1 cellular context compared by ENCODE assay signal in the genomic region with DNA sequence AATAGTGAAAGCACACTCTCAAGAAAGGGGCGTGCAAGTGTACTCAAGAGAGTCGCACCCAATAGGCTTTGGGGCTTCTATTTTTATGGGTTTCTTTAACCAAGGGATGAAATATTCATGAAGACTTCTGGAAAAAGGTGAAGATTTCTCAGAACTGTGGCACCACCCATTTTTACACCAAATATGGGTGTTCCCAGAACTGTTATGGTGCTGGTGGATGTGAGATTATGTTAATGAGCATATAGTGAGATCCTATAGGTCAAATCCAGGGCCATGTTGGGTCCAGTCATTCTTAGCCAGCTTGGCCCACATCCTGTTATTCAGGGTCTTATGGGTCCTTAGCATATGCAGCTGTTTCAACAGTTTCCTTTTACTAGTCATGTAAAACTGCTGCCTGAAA.
TF ChIP-seq lines count a peak whose summit lies in the region.

No MANE protein-coding gene starts in this region.

TF ChIP-seq in K562, 482 proteins besides CTCF, POLR2A, EP300 and RAD21 (continued from another document):
- TF ChIP-seq, protein P1, sequence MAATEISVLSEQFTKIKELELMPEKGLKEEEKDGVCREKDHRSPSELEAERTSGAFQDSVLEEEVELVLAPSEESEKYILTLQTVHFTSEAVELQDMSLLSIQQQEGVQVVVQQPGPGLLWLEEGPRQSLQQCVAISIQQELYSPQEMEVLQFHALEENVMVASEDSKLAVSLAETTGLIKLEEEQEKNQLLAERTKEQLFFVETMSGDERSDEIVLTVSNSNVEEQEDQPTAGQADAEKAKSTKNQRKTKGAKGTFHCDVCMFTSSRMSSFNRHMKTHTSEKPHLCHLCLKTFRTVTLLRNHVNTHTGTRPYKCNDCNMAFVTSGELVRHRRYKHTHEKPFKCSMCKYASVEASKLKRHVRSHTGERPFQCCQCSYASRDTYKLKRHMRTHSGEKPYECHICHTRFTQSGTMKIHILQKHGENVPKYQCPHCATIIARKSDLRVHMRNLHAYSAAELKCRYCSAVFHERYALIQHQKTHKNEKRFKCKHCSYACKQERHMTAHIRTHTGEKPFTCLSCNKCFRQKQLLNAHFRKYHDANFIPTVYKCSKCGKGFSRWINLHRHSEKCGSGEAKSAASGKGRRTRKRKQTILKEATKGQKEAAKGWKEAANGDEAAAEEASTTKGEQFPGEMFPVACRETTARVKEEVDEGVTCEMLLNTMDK (IDR thresholded peaks at IDR 0.05; ENCODE audit: borderline replicate concordance, insufficient read depth, low read depth, low read length, poor library complexity, severe bottlenecking) = no peak
- TF ChIP-seq RBM17 (IDR thresholded peaks at IDR 0.05; ENCODE audit: borderline replicate concordance, low read depth, low read length) (no peak), TCF7L2 (IDR thresholded peaks at IDR 0.05; ENCODE audit: low read depth, low read length) (no peak), EWSR1 (IDR thresholded peaks at IDR 0.05; ENCODE audit: borderline replicate concordance, low read depth, partially characterized antibody) (no peak), SNRNP70 (optimal IDR thresholded peaks at IDR 0.05; ENCODE audit: low read depth, low read length) (no peak), DPF2 (IDR thresholded peaks at IDR 0.05) (no peak), ZNF224 (CRISPR knock-in tag; IDR thresholded peaks at IDR 0.05) (no peak), KDM2B (CRISPR knock-in tag; IDR thresholded peaks at IDR 0.05) (no peak), HCFC1 (IDR thresholded peaks at IDR 0.05; ENCODE audit: low read depth, low read length) (no peak), MCM7 (IDR thresholded peaks at IDR 0.05) (no peak), TSC22D4 (tag; IDR thresholded peaks at IDR 0.05) (no peak), EZH2 (IDR thresholded peaks at IDR 0.05; ENCODE audit: borderline replicate concordance, low read depth, low read length) (no peak), ZNF316 (IDR thresholded peaks at IDR 0.05) (no peak), CREM (IDR thresholded peaks at IDR 0.05; ENCODE audit: low read depth) (no peak), CBX3 (IDR thresholded peaks at IDR 0.05; ENCODE audit: borderline replicate concordance in 1 of 2, low read length in 2 of 2) (no peak), ZNF175 (CRISPR knock-in tag; IDR thresholded peaks at IDR 0.05; ENCODE audit: low read depth) (no peak), ZNF354B (CRISPR knock-in tag; IDR thresholded peaks at IDR 0.05) (no peak), SRF (CRISPR knock-in tag; IDR thresholded peaks at IDR 0.05) (peak in 1 of 2 experiments; percentile 93; a peak in 3 of 4 replicates), GTF2A2 (tag; IDR thresholded peaks at IDR 0.05) (no peak), ELF2 (CRISPR knock-in tag; IDR thresholded peaks at IDR 0.05) (no peak), HNRNPH1 (optimal IDR thresholded peaks at IDR 0.05; ENCODE audit: low read depth, low read length) (no peak), ETS2 (tag; IDR thresholded peaks at IDR 0.05; ENCODE audit: borderline replicate concordance, poor library complexity, severe bottlenecking) (no peak), NFYB (IDR thresholded peaks at IDR 0.05; ENCODE audit: extremely low read depth, insufficient read length) (no peak), NR4A1 (CRISPR knock-in tag; IDR thresholded peaks at IDR 0.05) (no peak), NR4A1 (tag; IDR thresholded peaks at IDR 0.05) (no peak), SMARCA5 (IDR thresholded peaks at IDR 0.05) (no peak), ZNF3 (CRISPR knock-in tag; IDR thresholded peaks at IDR 0.05) (no peak), NR2C2 (CRISPR knock-in tag; IDR thresholded peaks at IDR 0.05) (no peak), NR2C2 (tag; IDR thresholded peaks at IDR 0.05) (peak; percentile 27; the same call in 1 of the 2 replicates), PHF8 (IDR thresholded peaks at IDR 0.05; ENCODE audit: borderline replicate concordance, low read length) (no peak), ESRRB (CRISPR knock-in tag; IDR thresholded peaks at IDR 0.05; ENCODE audit: borderline replicate concordance) (no peak), STAG1 (CRISPR knock-in tag; IDR thresholded peaks at IDR 0.05; ENCODE audit: borderline replicate concordance) (no peak), STAT5A (IDR thresholded peaks at IDR 0.05; ENCODE audit: borderline replicate concordance, low read length) (peak; percentile 63), SRSF9 (IDR thresholded peaks at IDR 0.05; ENCODE audit: borderline replicate concordance, low read depth, low read length) (no peak), JUN (IDR thresholded peaks at IDR 0.05; ENCODE audit: borderline replicate concordance, low read depth, low read length) (no peak), JUN (CRISPR knock-in tag; IDR thresholded peaks at IDR 0.05; ENCODE audit: borderline replicate concordance) (no peak), HDGF (IDR thresholded peaks at IDR 0.05) (no peak), MBD2 (IDR thresholded peaks at IDR 0.05; ENCODE audit: borderline replicate concordance, low read depth) (no peak), STAT5B (CRISPR knock-in tag; IDR thresholded peaks at IDR 0.05) (no peak), MYC (IDR thresholded peaks at IDR 0.05; ENCODE audit: low read depth, low read length) (no peak), MYC (CRISPR knock-in tag; IDR thresholded peaks at IDR 0.05; ENCODE audit: borderline replicate concordance, low read depth) (no peak), ZFP36 (IDR thresholded peaks at IDR 0.05; ENCODE audit: low read depth, low read length, partially characterized antibody) (no peak), NFRKB (IDR thresholded peaks at IDR 0.05; ENCODE audit: low read depth) (no peak), ATF7 (IDR thresholded peaks at IDR 0.05) (peak; percentile 25; the same call in 1 of the 2 replicates), CBFA2T3 (IDR thresholded peaks at IDR 0.05) (no peak)
- TF ChIP-seq, protein P2, sequence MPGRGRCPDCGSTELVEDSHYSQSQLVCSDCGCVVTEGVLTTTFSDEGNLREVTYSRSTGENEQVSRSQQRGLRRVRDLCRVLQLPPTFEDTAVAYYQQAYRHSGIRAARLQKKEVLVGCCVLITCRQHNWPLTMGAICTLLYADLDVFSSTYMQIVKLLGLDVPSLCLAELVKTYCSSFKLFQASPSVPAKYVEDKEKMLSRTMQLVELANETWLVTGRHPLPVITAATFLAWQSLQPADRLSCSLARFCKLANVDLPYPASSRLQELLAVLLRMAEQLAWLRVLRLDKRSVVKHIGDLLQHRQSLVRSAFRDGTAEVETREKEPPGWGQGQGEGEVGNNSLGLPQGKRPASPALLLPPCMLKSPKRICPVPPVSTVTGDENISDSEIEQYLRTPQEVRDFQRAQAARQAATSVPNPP (IDR thresholded peaks at IDR 0.05; ENCODE audit: borderline replicate concordance, insufficient read depth, insufficient read length) = no peak
- TF ChIP-seq, protein P3, sequence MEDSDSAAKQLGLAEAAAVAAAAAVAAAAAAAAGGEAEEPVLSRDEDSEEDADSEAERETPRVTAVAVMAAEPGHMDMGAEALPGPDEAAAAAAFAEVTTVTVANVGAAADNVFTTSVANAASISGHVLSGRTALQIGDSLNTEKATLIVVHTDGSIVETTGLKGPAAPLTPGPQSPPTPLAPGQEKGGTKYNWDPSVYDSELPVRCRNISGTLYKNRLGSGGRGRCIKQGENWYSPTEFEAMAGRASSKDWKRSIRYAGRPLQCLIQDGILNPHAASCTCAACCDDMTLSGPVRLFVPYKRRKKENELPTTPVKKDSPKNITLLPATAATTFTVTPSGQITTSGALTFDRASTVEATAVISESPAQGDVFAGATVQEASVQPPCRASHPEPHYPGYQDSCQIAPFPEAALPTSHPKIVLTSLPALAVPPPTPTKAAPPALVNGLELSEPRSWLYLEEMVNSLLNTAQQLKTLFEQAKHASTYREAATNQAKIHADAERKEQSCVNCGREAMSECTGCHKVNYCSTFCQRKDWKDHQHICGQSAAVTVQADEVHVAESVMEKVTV (CRISPR knock-in tag; IDR thresholded peaks at IDR 0.05) = no peak
- TF ChIP-seq, protein P4, sequence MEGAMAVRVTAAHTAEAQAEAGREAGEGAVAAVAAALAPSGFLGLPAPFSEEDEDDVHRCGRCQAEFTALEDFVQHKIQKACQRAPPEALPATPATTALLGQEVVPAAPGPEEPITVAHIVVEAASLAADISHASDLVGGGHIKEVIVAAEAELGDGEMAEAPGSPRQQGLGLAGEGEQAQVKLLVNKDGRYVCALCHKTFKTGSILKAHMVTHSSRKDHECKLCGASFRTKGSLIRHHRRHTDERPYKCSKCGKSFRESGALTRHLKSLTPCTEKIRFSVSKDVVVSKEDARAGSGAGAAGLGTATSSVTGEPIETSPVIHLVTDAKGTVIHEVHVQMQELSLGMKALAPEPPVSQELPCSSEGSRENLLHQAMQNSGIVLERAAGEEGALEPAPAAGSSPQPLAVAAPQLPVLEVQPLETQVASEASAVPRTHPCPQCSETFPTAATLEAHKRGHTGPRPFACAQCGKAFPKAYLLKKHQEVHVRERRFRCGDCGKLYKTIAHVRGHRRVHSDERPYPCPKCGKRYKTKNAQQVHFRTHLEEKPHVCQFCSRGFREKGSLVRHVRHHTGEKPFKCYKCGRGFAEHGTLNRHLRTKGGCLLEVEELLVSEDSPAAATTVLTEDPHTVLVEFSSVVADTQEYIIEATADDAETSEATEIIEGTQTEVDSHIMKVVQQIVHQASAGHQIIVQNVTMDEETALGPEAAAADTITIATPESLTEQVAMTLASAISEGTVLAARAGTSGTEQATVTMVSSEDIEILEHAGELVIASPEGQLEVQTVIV (CRISPR knock-in tag; IDR thresholded peaks at IDR 0.05; ENCODE audit: borderline replicate concordance) = no peak
- TF ChIP-seq, protein P5, sequence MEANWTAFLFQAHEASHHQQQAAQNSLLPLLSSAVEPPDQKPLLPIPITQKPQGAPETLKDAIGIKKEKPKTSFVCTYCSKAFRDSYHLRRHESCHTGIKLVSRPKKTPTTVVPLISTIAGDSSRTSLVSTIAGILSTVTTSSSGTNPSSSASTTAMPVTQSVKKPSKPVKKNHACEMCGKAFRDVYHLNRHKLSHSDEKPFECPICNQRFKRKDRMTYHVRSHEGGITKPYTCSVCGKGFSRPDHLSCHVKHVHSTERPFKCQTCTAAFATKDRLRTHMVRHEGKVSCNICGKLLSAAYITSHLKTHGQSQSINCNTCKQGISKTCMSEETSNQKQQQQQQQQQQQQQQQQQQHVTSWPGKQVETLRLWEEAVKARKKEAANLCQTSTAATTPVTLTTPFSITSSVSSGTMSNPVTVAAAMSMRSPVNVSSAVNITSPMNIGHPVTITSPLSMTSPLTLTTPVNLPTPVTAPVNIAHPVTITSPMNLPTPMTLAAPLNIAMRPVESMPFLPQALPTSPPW (CRISPR knock-in tag; IDR thresholded peaks at IDR 0.05) = no peak
- TF ChIP-seq, protein P6, sequence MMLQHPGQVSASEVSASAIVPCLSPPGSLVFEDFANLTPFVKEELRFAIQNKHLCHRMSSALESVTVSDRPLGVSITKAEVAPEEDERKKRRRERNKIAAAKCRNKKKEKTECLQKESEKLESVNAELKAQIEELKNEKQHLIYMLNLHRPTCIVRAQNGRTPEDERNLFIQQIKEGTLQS (IDR thresholded peaks at IDR 0.05) = no peak
- TF ChIP-seq, protein P6 (CRISPR knock-in tag; conservative IDR thresholded peaks at IDR 0.05) = no peak
